Comparison of ENCODE assay signal across 14 cellular contexts in genomic region chr5:172082180-172082579, GRCh38.
DNase-seq lines count a peak whose midpoint lies in the region; ATAC-seq lines count a peak whose summit lies in the region.
"Had no signal": no experiment of that assay in that cellular context is flagged by ENCODE, and none has a peak within 500 bp of the region (broad histone marks: within the 10 kb centered on the region; RNA-seq: fewer than 3 reads in every experiment).

No MANE protein-coding gene starts in this region.

- peaks cover 30 to 65% (median 42%) of the 10 kb centered on the region in 3 experiments for H3K36me3 ChIP-seq in naive thymus-derived CD4-positive, alpha-beta T cell (ENCODE audit: control insufficient read depth in 2 of 3, insufficient read depth in 3 of 3, low read length in 3 of 3)

- no peaks in the 10 kb centered on the region for H3K9me3 ChIP-seq in right cardiac atrium (ENCODE audit: control insufficient read depth, low read length)
- no peaks in the 10 kb centered on the region for H3K9me3 ChIP-seq in naive thymus-derived CD4-positive, alpha-beta T cell (ENCODE audit: control insufficient read depth in 2 of 3, low read length in 3 of 3)

- intact Hi-C loops in cardiac septum (cut with DNase I) (no loop called here), right cardiac atrium (cut with DNase I) (no loop called here)
- intact Hi-C loops in naive thymus-derived CD4-positive, alpha-beta T cell (cut with micrococcal nuclease) = no loop called here

- no peaks in the 10 kb centered on the region for H3K27me3 Mint-ChIP-seq in activated naive CD8-positive, alpha-beta T cell treated with anti-CD3 and anti-CD28 coated beads for 36 hours
- no peaks in the 10 kb centered on the region for H3K27me3 Mint-ChIP-seq in naive thymus-derived CD4-positive, alpha-beta T cell

- H3K27me3 ChIP-seq in right cardiac atrium (ENCODE audit: control insufficient read depth, insufficient read depth) = no peaks in the 10 kb centered on the region
- no peaks in the 10 kb centered on the region for H3K27me3 ChIP-seq in naive thymus-derived CD4-positive, alpha-beta T cell (ENCODE audit: control insufficient read depth in 2 of 2, insufficient read depth in 2 of 2, low read length in 2 of 2)

- CTCF ChIA-PET in naive thymus-derived CD4-positive, alpha-beta T cell (lab: Charles Lee) = interaction anchor here (1.3 kb wide), 1 partner anchor 23 kb away, joined by 4 read pairs; no protein-coding TSS in a partner anchor

- H3K4me1 Mint-ChIP-seq in activated naive CD8-positive, alpha-beta T cell treated with anti-CD3 and anti-CD28 coated beads for 36 hours = peaks cover 27% of the 10 kb centered on the region
- H3K4me1 Mint-ChIP-seq in naive thymus-derived CD4-positive, alpha-beta T cell = peaks cover 14 to 33% (median 21%) of the 10 kb centered on the region in 7 donors

- H3K4me3 ChIP-seq in right cardiac atrium (ENCODE audit: low read length) = no peak overlapping the region
- H3K4me3 ChIP-seq in naive thymus-derived CD4-positive, alpha-beta T cell (ENCODE audit: low read length) = no peak overlapping the region

- H3K4me3 Mint-ChIP-seq in activated naive CD8-positive, alpha-beta T cell treated with anti-CD3 and anti-CD28 coated beads for 36 hours = no peak overlapping the region
- no peak overlapping the region for H3K4me3 Mint-ChIP-seq in naive thymus-derived CD4-positive, alpha-beta T cell
- H3K4me3 Mint-ChIP-seq: H9 had no signal

- peaks cover 31% of the 10 kb centered on the region for H3K36me3 Mint-ChIP-seq in activated naive CD8-positive, alpha-beta T cell treated with anti-CD3 and anti-CD28 coated beads for 36 hours
- peaks cover 5 to 45% (median 21%) of the 10 kb centered on the region in 5 donors for H3K36me3 Mint-ChIP-seq in naive thymus-derived CD4-positive, alpha-beta T cell

- H3K9me3 Mint-ChIP-seq in activated naive CD8-positive, alpha-beta T cell treated with anti-CD3 and anti-CD28 coated beads for 36 hours = no peaks in the 10 kb centered on the region
- peaks cover 0 to 2% (median 0%) of the 10 kb centered on the region in 11 donors for H3K9me3 Mint-ChIP-seq in naive thymus-derived CD4-positive, alpha-beta T cell

- peak overlapping the region; percentile 65 for H3K27ac Mint-ChIP-seq in activated naive CD8-positive, alpha-beta T cell treated with anti-CD3 and anti-CD28 coated beads for 36 hours
- H3K27ac Mint-ChIP-seq in naive thymus-derived CD4-positive, alpha-beta T cell = peak overlapping the region in 7 of 9 donors; percentile 33 to 78 (median 66)

- POLR2A ChIA-PET in naive thymus-derived CD4-positive, alpha-beta T cell (lab: Charles Lee) = interaction anchor here (0.6 to 1.3 kb wide), 2 partner anchors 11 to 75 kb away, joined by 3 read pairs; partner anchors contain the start of gene FBXW11

- DNase-seq in cardiac septum (ENCODE audit: low spot score) = peak; percentile 33
- DNase-seq in right cardiac atrium = no peak
- no peak for DNase-seq in activated naive CD8-positive, alpha-beta T cell treated with anti-CD3 and anti-CD28 coated beads for 36 hours
- no peak for DNase-seq in naive thymus-derived CD4-positive, alpha-beta T cell
- DNase-seq in NCI-H2196 treated with DMSO at 0.1 percent for 48 hours (lab: John Stamatoyannopoulos, UW; ENCODE audit: unreplicated experiment) = no peak
- no peak for DNase-seq in NCI-H187 treated with DMSO at 0.1 percent for 48 hours (lab: John Stamatoyannopoulos, UW)
- no peak for DNase-seq in mesenteric fat pad (ENCODE audit: low spot score)
- DNase-seq: DMS153, H9, NCI-H1092, NCI-H1694 treated with DMSO at 0.1 percent for 48 hours, NCI-H446 had no signal

- H3K27ac ChIP-seq in right cardiac atrium (ENCODE audit: low read length) = no peak overlapping the region
- no peak overlapping the region for H3K27ac ChIP-seq in naive thymus-derived CD4-positive, alpha-beta T cell (ENCODE audit: low read depth, low read length)
- H3K27ac ChIP-seq: KMS-11, RWPE1 had no signal

- no peak for ATAC-seq in right cardiac atrium
- no peak for ATAC-seq in naive thymus-derived CD4-positive, alpha-beta T cell

- WGBS in right cardiac atrium = 98% methylated on average over 14 of the region's 14 CpGs

- no peaks in the 10 kb centered on the region for H3K4me1 ChIP-seq in right cardiac atrium (ENCODE audit: control insufficient read depth, insufficient read depth, low read length)
- peaks cover 0 to 7% of the 10 kb centered on the region in 2 donors for H3K4me1 ChIP-seq in naive thymus-derived CD4-positive, alpha-beta T cell (ENCODE audit: control insufficient read depth in 2 of 2, insufficient read depth in 2 of 2, low read length in 2 of 2)
